39 cellular contexts compared by ENCODE assay signal in the genomic region with DNA sequence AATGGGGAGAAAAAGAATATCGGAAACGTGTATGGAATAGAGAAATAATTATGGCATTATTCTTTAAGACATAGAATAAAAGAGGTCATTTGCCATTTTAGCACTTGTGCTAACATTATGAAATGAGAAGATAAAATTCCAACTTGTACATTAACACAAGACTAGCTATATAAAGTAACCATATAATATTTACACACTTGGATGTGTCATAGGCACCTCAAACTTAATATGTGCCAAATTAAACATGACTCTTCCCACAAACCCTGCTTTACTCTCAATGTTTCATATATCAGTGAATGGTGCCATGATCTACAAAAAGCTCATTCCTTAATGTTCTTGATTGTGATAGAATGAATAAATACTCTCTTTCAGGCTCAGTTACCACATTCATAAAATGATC.
"Had no signal": no experiment of that assay in that cellular context is flagged by ENCODE, and none has a peak within 500 bp of the region (broad histone marks: within the 10 kb centered on the region; RNA-seq: fewer than 3 reads in every experiment).

No MANE protein-coding gene starts in this region.

- H3K4me1 ChIP-seq: breast epithelium, colonic mucosa had no signal

- H3K36me3 ChIP-seq: adrenal gland, brain microvascular endothelial cell, breast epithelium, cardiac muscle cell, colonic mucosa had no signal

- H3K4me3 Mint-ChIP-seq: activated B cell treated with CpG ODN at 0.5 μM for 24 hours; activated CD4-positive, alpha-beta memory T cell treated with anti-CD3 and anti-CD28 coated beads for 36 hours; activated CD4-positive, alpha-beta T cell treated with anti-CD3 and anti-CD28 coated beads, Interleukin-2, amount 10 ng/mL, durations not matched to agents 24 days and 14 days; activated CD8-positive, alpha-beta T cell treated with anti-CD3 and anti-CD28 coated beads for 36 hours; activated naive CD4-positive, alpha-beta T cell treated with anti-CD3 and anti-CD28 coated beads for 36 hours; activated naive CD8-positive, alpha-beta T cell treated with anti-CD3 and anti-CD28 coated beads for 36 hours; activated T-cell treated with anti-CD3 and anti-CD28 coated beads, Interleukin-2, amount 50 U/mL, for 4 hours; activated T-cell treated with anti-CD3 and anti-CD28 coated beads, Interleukin-2, amount 50 U/mL, for 72 hours; activated T-helper 1 cell treated with anti-CD3 and anti-CD28 coated beads, Interleukin-12 subunit alpha, Interleukin-12 subunit beta, Interleukin-2, Interleukin-4 antibody, amounts not matched to agents 30 ng/mL and 10 ng/mL and 1 ng/mL, durations not matched to agents 14 hours and 24 hours and 36 hours; activated T-helper 17 cell treated with anti-CD3 and anti-CD28 coated beads, Interleukin-2, amount 50 U/mL, for 72 hours; central memory CD8-positive, alpha-beta T cell; T-helper 2 cell treated with Interferon-gamma antibody and Interleukin-4, amounts not matched to agents 5 μg/mL and 100 μg/mL, for 36 hours had no signal

- H3K4me3 ChIP-seq: adrenal gland, body of pancreas, breast epithelium, cardiac muscle cell, colonic mucosa had no signal

- H3K27ac ChIP-seq: adrenal gland, body of pancreas, brain microvascular endothelial cell, breast epithelium, cardiac muscle cell, colonic mucosa, VCaP had no signal

- H3K27me3 ChIP-seq: body of pancreas, colonic mucosa had no signal

- ATAC-seq: activated CD8-positive, alpha-beta T cell treated with anti-CD3 and anti-CD28 coated beads for 36 hours; activated naive CD4-positive, alpha-beta T cell treated with anti-CD3 and anti-CD28 coated beads, Interleukin-2, amount 50 U/mL, for 72 hours; activated T-cell treated with anti-CD3 and anti-CD28 coated beads, Interleukin-2, amount 50 U/mL, for 4 hours; activated T-cell treated with anti-CD3 and anti-CD28 coated beads, Interleukin-2, amount 50 U/mL, for 72 hours; activated T-helper 17 cell treated with anti-CD3 and anti-CD28 coated beads, Interleukin-2, amount 50 U/mL, for 72 hours; body of pancreas had no signal

- H3K9me3 ChIP-seq: adrenal gland, breast epithelium, colonic mucosa had no signal

- H3K27ac Mint-ChIP-seq: activated B cell treated with CpG ODN at 0.5 μM for 24 hours; activated CD4-positive, alpha-beta memory T cell treated with anti-CD3 and anti-CD28 coated beads for 36 hours; activated CD4-positive, alpha-beta T cell treated with anti-CD3 and anti-CD28 coated beads, Interleukin-2, amount 10 ng/mL, durations not matched to agents 24 days and 14 days; activated CD8-positive, alpha-beta T cell treated with anti-CD3 and anti-CD28 coated beads for 36 hours; activated naive CD4-positive, alpha-beta T cell treated with anti-CD3 and anti-CD28 coated beads for 36 hours; activated naive CD4-positive, alpha-beta T cell treated with anti-CD3 and anti-CD28 coated beads, Interleukin-2, amount 50 U/mL, for 72 hours; activated naive CD8-positive, alpha-beta T cell treated with anti-CD3 and anti-CD28 coated beads for 36 hours; activated T-cell treated with anti-CD3 and anti-CD28 coated beads, Interleukin-2, amount 50 U/mL, for 72 hours; activated T-helper 1 cell treated with anti-CD3 and anti-CD28 coated beads, Interleukin-12 subunit alpha, Interleukin-12 subunit beta, Interleukin-2, Interleukin-4 antibody, amounts not matched to agents 30 ng/mL and 10 ng/mL and 1 ng/mL, durations not matched to agents 14 hours and 24 hours and 36 hours; activated T-helper 17 cell treated with anti-CD3 and anti-CD28 coated beads, Interleukin-2, amount 50 U/mL, for 72 hours; T-helper 2 cell treated with Interferon-gamma antibody and Interleukin-4, amounts not matched to agents 5 μg/mL and 100 μg/mL, for 36 hours had no signal

- H3K4me1 Mint-ChIP-seq: activated naive CD8-positive, alpha-beta T cell treated with anti-CD3 and anti-CD28 coated beads for 36 hours; activated T-helper 17 cell treated with anti-CD3 and anti-CD28 coated beads, Interleukin-2, amount 50 U/mL, for 72 hours had no signal

- DNase-seq: activated B cell treated with CpG ODN at 0.5 μM for 24 hours; activated CD4-positive, alpha-beta memory T cell treated with anti-CD3 and anti-CD28 coated beads for 36 hours; activated CD4-positive, alpha-beta T cell treated with anti-CD3 and anti-CD28 coated beads for 4 hours; activated CD4-positive, alpha-beta T cell treated with anti-CD3 and anti-CD28 coated beads, Interleukin-2, amount 10 ng/mL, durations not matched to agents 24 days and 14 days; activated CD4-positive, alpha-beta T cell treated with anti-CD3 and anti-CD28 coated beads, Interleukin-2, amount 50 U/mL, for 1 hour; activated CD4-positive, alpha-beta T cell treated with anti-CD3 and anti-CD28 coated beads, Interleukin-2, amount 50 U/mL, for 4 hours; activated CD4-positive, CD25-positive, alpha-beta regulatory T cell treated with anti-CD3 and anti-CD28 coated beads, Interleukin-2, amount 50 U/mL, for 72 hours; activated CD8-positive, alpha-beta memory T cell treated with anti-CD3 and anti-CD28 coated beads, Interleukin-2, amount 50 U/mL, for 4 hours; activated CD8-positive, alpha-beta T cell treated with anti-CD3 and anti-CD28 coated beads for 36 hours; activated effector memory CD4-positive, alpha-beta T cell treated with anti-CD3 and anti-CD28 coated beads, Interleukin-2, amount 50 U/mL, for 16 hours; activated gamma-delta T cell treated with Interleukin-2 at 50 U/mL for 16 hours; activated naive CD4-positive, alpha-beta T cell; activated naive CD4-positive, alpha-beta T cell treated with anti-CD3 and anti-CD28 coated beads for 36 hours; activated naive CD4-positive, alpha-beta T cell treated with anti-CD3 and anti-CD28 coated beads, Interleukin-2, amount 50 U/mL, for 16 hours; activated naive CD8-positive, alpha-beta T cell treated with anti-CD3 and anti-CD28 coated beads for 36 hours; activated T-cell treated with anti-CD3 and anti-CD28 coated beads for 4 hours; activated T-cell treated with anti-CD3 and anti-CD28 coated beads, Interleukin-2, amount 50 U/mL, for 1 hour; activated T-cell treated with anti-CD3 and anti-CD28 coated beads, Interleukin-2, amount 50 U/mL, for 4 hours; activated T-cell treated with anti-CD3 and anti-CD28 coated beads, Interleukin-2, amount 50 U/mL, for 72 hours; adrenal gland; amniotic stem cell; aorta; body of pancreas; brain microvascular endothelial cell; caudate nucleus; cerebellar nuclear complex; colonic mucosa; T-helper 2 cell; T-helper 9 cell had no signal

- H3K9me3 Mint-ChIP-seq: activated CD4-positive, alpha-beta memory T cell treated with anti-CD3 and anti-CD28 coated beads for 36 hours; activated CD8-positive, alpha-beta T cell treated with anti-CD3 and anti-CD28 coated beads for 36 hours; activated naive CD4-positive, alpha-beta T cell treated with anti-CD3 and anti-CD28 coated beads for 36 hours; activated T-cell treated with anti-CD3 and anti-CD28 coated beads, Interleukin-2, amount 50 U/mL, for 4 hours; activated T-helper 1 cell treated with anti-CD3 and anti-CD28 coated beads, Interleukin-12 subunit alpha, Interleukin-12 subunit beta, Interleukin-2, Interleukin-4 antibody, amounts not matched to agents 30 ng/mL and 10 ng/mL and 1 ng/mL, durations not matched to agents 14 hours and 24 hours and 36 hours; activated T-helper 17 cell treated with anti-CD3 and anti-CD28 coated beads, Interleukin-2, amount 50 U/mL, for 72 hours had no signal

- FAIRE-seq: astrocyte, TTC549 had no signal
